Comparison of ENCODE assay signal across 7 cellular contexts in the genomic region with DNA sequence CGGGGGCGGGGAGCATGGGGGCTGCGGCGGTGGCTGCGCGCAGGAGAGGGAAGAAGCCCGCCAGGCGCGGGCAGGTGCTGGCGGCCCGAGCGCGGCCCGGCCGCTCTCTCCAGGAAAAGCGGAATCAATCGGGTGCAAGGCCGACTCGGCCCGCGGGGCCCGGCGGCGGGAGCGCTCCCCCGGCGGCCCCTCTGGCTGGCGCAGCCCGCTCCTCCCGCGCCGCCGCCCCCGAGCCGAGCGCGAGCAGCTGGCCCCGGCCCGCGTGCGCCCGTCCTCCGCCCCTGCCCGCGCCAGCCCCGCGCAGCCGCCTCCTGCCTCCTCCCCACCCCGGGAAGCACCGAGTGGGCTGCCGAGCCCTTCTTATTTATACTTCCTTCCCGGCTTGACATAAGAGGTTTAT. TPM values are rescaled to one million over a fixed set of nuclear protein-coding genes. Genes with fewer than 3 reads are reported as not detected.
DNase-seq lines count a peak whose midpoint lies in the region; ATAC-seq and TF ChIP-seq lines count a peak whose summit lies in the region.

A gene with protein sequence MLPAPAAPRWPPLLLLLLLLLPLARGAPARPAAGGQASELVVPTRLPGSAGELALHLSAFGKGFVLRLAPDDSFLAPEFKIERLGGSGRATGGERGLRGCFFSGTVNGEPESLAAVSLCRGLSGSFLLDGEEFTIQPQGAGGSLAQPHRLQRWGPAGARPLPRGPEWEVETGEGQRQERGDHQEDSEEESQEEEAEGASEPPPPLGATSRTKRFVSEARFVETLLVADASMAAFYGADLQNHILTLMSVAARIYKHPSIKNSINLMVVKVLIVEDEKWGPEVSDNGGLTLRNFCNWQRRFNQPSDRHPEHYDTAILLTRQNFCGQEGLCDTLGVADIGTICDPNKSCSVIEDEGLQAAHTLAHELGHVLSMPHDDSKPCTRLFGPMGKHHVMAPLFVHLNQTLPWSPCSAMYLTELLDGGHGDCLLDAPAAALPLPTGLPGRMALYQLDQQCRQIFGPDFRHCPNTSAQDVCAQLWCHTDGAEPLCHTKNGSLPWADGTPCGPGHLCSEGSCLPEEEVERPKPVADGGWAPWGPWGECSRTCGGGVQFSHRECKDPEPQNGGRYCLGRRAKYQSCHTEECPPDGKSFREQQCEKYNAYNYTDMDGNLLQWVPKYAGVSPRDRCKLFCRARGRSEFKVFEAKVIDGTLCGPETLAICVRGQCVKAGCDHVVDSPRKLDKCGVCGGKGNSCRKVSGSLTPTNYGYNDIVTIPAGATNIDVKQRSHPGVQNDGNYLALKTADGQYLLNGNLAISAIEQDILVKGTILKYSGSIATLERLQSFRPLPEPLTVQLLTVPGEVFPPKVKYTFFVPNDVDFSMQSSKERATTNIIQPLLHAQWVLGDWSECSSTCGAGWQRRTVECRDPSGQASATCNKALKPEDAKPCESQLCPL (minus strand): TSS at position 339 of the 400 bp plus-strand sequence. CDS start 323 bp downstream, at position 16.

- no peak within 1 kb of the TSS for H2AFZ ChIP-seq in smooth muscle cell (ENCODE audit: low read depth)

- no peak within 1 kb of the TSS for H3K9ac ChIP-seq in smooth muscle cell (ENCODE audit: low read depth)

- H3F3A ChIP-seq in smooth muscle cell (ENCODE audit: low read depth) = no peaks in the 10 kb centered on the region

- H3K9me3 ChIP-seq in right cardiac atrium (ENCODE audit: control insufficient read depth, low read length) (no peaks in the 10 kb centered on the region), smooth muscle cell (replicated peaks; ENCODE audit: low read depth) (no peaks in the 10 kb centered on the region)

- no peaks in the 10 kb centered on the region for H3K4me1 ChIP-seq in right cardiac atrium (ENCODE audit: control insufficient read depth, insufficient read depth, low read length)
- peaks cover 4% of the 10 kb centered on the region for H3K4me1 ChIP-seq in smooth muscle cell (ENCODE audit: low read depth)

- H3K4me2 ChIP-seq in smooth muscle cell = peak within 1 kb of the TSS; percentile 83

- H3K27me3 ChIP-seq in right cardiac atrium (ENCODE audit: control insufficient read depth, insufficient read depth) (no peaks in the 10 kb centered on the region), smooth muscle cell (ENCODE audit: low read depth) (peaks cover 76% of the 10 kb centered on the region)

- H4K20me1 ChIP-seq in smooth muscle cell (ENCODE audit: low read depth) = no peaks in the 10 kb centered on the region

- in situ Hi-C loops in G401 (cut with HindIII; ENCODE audit: low sequenced_read_pairs) = loop anchor here (25.0 kb wide), 1 partner anchor 434 kb away; no protein-coding TSS in a partner anchor

- peak within 1 kb of the TSS; percentile 85 for H3K4me3 Mint-ChIP-seq in WTC11

- CTCF ChIA-PET in WTC11 (lab: Charles Lee) = interaction anchor here (0.6 to 9.2 kb wide), 7 partner anchors 24 to 466 kb away, joined by 3 to 152 read pairs (median 4); no protein-coding TSS in a partner anchor

- DNase-seq in HFF-Myc (ENCODE audit: extremely low read depth, low read depth) = no peak
- DNase-seq in WTC11 (ENCODE audit: low spot score) = no peak
- DNase-seq in right cardiac atrium = peak in 1 of 3 donors; percentile 61
- DNase-seq in smooth muscle cell (lab: John Stamatoyannopoulos, UW; ENCODE audit: unreplicated experiment) = no peak
- DNase-seq in G401 (ENCODE audit: low spot score) = no peak

- POLR2A ChIA-PET in WTC11 (lab: Charles Lee) = no interaction called here

- H3K27ac ChIP-seq in right cardiac atrium (ENCODE audit: low read length) = no peak within 1 kb of the TSS
- H3K27ac ChIP-seq in smooth muscle cell (ENCODE audit: low read depth) = no peak within 1 kb of the TSS

- H3K27ac Mint-ChIP-seq in WTC11 = no peak within 1 kb of the TSS

- no peaks in the 10 kb centered on the region for H3K36me3 ChIP-seq in smooth muscle cell (ENCODE audit: low read depth)

- no peaks in the 10 kb centered on the region for H3K36me3 Mint-ChIP-seq in WTC11

- no peaks in the 10 kb centered on the region for H3K9me3 Mint-ChIP-seq in WTC11

- H3K79me2 ChIP-seq in smooth muscle cell (ENCODE audit: low read depth) = no peaks in the 10 kb centered on the region

- H3K4me3 ChIP-seq in HFF-Myc (replicated peaks; ENCODE audit: low read depth, low read length) (peak within 1 kb of the TSS; percentile 13; the same call in 1 of the 2 replicates), right cardiac atrium (ENCODE audit: low read length) (peak within 1 kb of the TSS; percentile 64), smooth muscle cell (peak within 1 kb of the TSS; percentile 34)

- under 1% methylated on average over 51 of the region's 52 CpGs for WGBS in right cardiac atrium
- WGBS in smooth muscle cell (ENCODE audit: low lambda C conversion rate) = under 1% methylated on average over 38 of the region's 52 CpGs

- peaks cover 46% of the 10 kb centered on the region for H3K27me3 Mint-ChIP-seq in WTC11 (ENCODE audit: low read depth)

- peaks cover 25% of the 10 kb centered on the region for H3K4me1 Mint-ChIP-seq in WTC11

- TF ChIP-seq CTCF in HFF-Myc (IDR thresholded peaks at IDR 0.05; ENCODE audit: low read depth, low read length, missing control alignments) (no peak), WTC11 (IDR thresholded peaks at IDR 0.05) (no peak), smooth muscle cell (IDR thresholded peaks at IDR 0.05; ENCODE audit: borderline replicate concordance, insufficient read depth, poor library complexity, severe bottlenecking) (no peak)

- intact Hi-C loops in right cardiac atrium (cut with DNase I) = loop anchor here (2.0 to 10.0 kb wide), 4 partner anchors 211 to 216 kb away; no protein-coding TSS in a partner anchor

- ATAC-seq in WTC11 (peak; percentile 10), right cardiac atrium (peak; percentile 8 to 12), GM21360 (IDR thresholded peaks at IDR 0.05; ENCODE audit: unreplicated experiment) (no peak), GM18498 (IDR thresholded peaks at IDR 0.05; ENCODE audit: unreplicated experiment) (no peak)

TF ChIP-seq in WTC11, 78 proteins besides CTCF, POLR2A, EP300 and RAD21:
- TF ChIP-seq, protein P1, sequence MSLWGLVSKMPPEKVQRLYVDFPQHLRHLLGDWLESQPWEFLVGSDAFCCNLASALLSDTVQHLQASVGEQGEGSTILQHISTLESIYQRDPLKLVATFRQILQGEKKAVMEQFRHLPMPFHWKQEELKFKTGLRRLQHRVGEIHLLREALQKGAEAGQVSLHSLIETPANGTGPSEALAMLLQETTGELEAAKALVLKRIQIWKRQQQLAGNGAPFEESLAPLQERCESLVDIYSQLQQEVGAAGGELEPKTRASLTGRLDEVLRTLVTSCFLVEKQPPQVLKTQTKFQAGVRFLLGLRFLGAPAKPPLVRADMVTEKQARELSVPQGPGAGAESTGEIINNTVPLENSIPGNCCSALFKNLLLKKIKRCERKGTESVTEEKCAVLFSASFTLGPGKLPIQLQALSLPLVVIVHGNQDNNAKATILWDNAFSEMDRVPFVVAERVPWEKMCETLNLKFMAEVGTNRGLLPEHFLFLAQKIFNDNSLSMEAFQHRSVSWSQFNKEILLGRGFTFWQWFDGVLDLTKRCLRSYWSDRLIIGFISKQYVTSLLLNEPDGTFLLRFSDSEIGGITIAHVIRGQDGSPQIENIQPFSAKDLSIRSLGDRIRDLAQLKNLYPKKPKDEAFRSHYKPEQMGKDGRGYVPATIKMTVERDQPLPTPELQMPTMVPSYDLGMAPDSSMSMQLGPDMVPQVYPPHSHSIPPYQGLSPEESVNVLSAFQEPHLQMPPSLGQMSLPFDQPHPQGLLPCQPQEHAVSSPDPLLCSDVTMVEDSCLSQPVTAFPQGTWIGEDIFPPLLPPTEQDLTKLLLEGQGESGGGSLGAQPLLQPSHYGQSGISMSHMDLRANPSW (CRISPR knock-in tag; conservative IDR thresholded peaks at IDR 0.05; ENCODE audit: low read depth) = no peak
- TF ChIP-seq RORB (CRISPR knock-in tag; IDR thresholded peaks at IDR 0.05) = no peak
- 0 out of 2 replicates have a peak, but pooled peaks have one; percentile 22 for TF ChIP-seq SP1 (CRISPR knock-in tag; conservative IDR thresholded peaks at IDR 0.05)
- TF ChIP-seq MYBL2 (CRISPR knock-in tag; IDR thresholded peaks at IDR 0.05) = no peak
TF ChIP-seq in WTC11: peak in this region for 1.

RNA-seq across cellular contexts. Expression of the gene that starts here (rescaled TPM):
- total RNA-seq in WTC11 (2021) (9.9 to 10.4 TPM (median 10.2 TPM) in 3 replicates), right cardiac atrium (10 to 100 TPM in 1 of 4 donors, 1 to 10 TPM in 1, under 1 TPM in 2; 0.45 to 10.1 (median 0.95) TPM), smooth muscle cell (not detected in 2 replicates)
- polyA plus RNA-seq in right cardiac atrium (0.88 TPM), smooth muscle cell (0.21 TPM in 1 of 2 replicates, not detected in the other)
- total RNA-seq in G401 (2014; rRNA removed; shearing (Covaris generic)) = not detected in 2 replicates

Comparison
In these comparisons a context has a peak if more than half of its experiments do, and no peak if none do; other contexts are left out.
1. H3K4me3 ChIP-seq: peak in every context shown above with its lines; median percentile 64 in right cardiac atrium; 34 in smooth muscle cell; 13 in HFF-Myc.
2. ATAC-seq: peak in WTC11 (single experiment) and right cardiac atrium (2 of 2); none in GM21360 (single experiment) and GM18498 (single experiment).